In the genomic region with DNA sequence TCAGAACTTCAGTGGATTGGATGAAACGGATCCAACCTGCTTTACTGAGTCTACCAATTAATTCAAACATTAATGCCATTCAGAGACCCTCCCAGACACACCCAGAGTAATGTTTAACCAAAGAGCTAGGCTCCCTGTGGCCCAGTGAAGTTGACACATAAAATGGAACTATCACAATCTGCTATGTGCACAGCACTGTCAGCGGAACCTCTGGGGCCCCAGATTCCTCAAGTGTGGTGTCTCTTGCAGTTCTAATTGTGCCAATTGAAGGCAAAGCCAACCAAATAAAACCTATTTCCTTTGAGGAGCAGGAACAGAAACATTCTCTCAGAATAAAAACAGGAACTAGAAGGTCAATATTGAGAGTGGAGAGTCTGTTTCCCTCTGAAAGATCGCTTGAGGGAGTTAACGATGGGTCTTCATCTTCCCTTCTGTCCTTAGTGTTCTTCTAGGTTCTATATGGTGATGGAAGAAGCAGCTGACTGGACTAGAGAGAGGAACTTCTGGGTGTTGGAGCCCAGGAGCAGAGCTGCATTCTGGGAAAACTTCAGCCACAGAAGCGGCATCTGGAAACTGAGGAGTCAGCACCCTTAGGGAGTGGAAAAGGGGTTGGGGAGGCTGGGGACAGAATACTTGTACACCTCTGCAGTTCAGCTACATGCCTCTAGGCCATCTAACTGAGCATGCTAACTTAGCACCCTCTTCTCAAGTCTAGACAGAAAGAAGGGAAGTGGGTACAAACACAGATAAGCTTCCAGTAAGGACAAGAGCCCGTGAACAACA, we compare ENCODE assay signal across 16 cellular contexts.
DNase-seq lines count a peak whose midpoint lies in the region; ATAC-seq and TF ChIP-seq lines count a peak whose summit lies in the region.
"Had no signal": no experiment of that assay in that cellular context is flagged by ENCODE, and none has a peak within 500 bp of the region (broad histone marks: within the 10 kb centered on the region; RNA-seq: fewer than 3 reads in every experiment).

No MANE protein-coding gene starts in this region.

- H3K4me3 ChIP-seq in HCT116 (replicated peaks in 1 of 2; ENCODE audit: low read depth in 1 of 2, low read length in 2 of 2): no peak overlapping the region
- H3K4me3 ChIP-seq: thoracic aorta had no signal

- peaks cover 7% of the 10 kb centered on the region for H3K27me3 Mint-ChIP-seq in memory B cell
- peaks cover 5% of the 10 kb centered on the region for H3K27me3 Mint-ChIP-seq in activated T-cell treated with anti-CD3 and anti-CD28 coated beads, Interleukin-2, amount 50 U/mL, for 24 hours
- peaks cover 0 to 28% (median 4%) of the 10 kb centered on the region in 5 donors for H3K27me3 Mint-ChIP-seq in naive thymus-derived CD8-positive, alpha-beta T cell

- no peak overlapping the region for H3K27ac Mint-ChIP-seq in memory B cell
- no peak overlapping the region for H3K27ac Mint-ChIP-seq in activated T-cell treated with anti-CD3 and anti-CD28 coated beads, Interleukin-2, amount 50 U/mL, for 24 hours
- no peak overlapping the region for H3K27ac Mint-ChIP-seq in naive thymus-derived CD8-positive, alpha-beta T cell

- TF ChIP-seq RAD21 in HCT116 (IDR thresholded peaks at IDR 0.05; ENCODE audit: low read depth): no peak

- H3K27me3 ChIP-seq in HCT116 (ENCODE audit: insufficient read depth, low read length): no peaks in the 10 kb centered on the region

- peak; percentile 55 for DNase-seq in Ammon's horn (ENCODE audit: low spot score)
- no peak for DNase-seq in HCT116 (ENCODE audit: low read depth, low spot score)
- DNase-seq in SIG-M5 treated with dmso at 0.1 percent for 504 hours (lab: John Stamatoyannopoulos, UW; ENCODE audit: unreplicated experiment): peak; percentile 92
- no peak for DNase-seq in memory B cell (ENCODE audit: low spot score in 2 of 2)
- no peak for DNase-seq in activated T-cell treated with anti-CD3 and anti-CD28 coated beads, Interleukin-2, amount 50 U/mL, for 24 hours
- no peak for DNase-seq in NCI-H146 treated with DMSO at 0.1 percent for 48 hours (lab: John Stamatoyannopoulos, UW; ENCODE audit: unreplicated experiment)
- DNase-seq in left lobe of liver (ENCODE audit: low spot score): no peak
- no peak for DNase-seq in naive thymus-derived CD8-positive, alpha-beta T cell
- DNase-seq: activated gamma-delta T cell treated with Interleukin-2 at 50 U/mL for 16 hours; aorta; NCI-H1092 treated with DMSO at 0.1 percent for 48 hours; NCI-H2171 treated with DMSO at 0.1 percent for 48 hours; NK-92 treated with Interleukin-12 subunit alpha and Interleukin-12 subunit beta, amount 100 ng/mL, for 24 hours; SK-N-SH had no signal

- TF ChIP-seq POLR2A in HCT116 (IDR thresholded peaks at IDR 0.05; ENCODE audit: borderline replicate concordance, extremely low read depth, insufficient read depth, insufficient read length): no peak

- POLR2A ChIA-PET in HCT116 (lab: Charles Lee): no interaction called here
- POLR2A ChIA-PET in naive thymus-derived CD8-positive, alpha-beta T cell (lab: Charles Lee): no interaction called here

- H3K9me3 ChIP-seq in HCT116 (ENCODE audit: control insufficient read depth in 1 of 2, insufficient read depth in 1 of 2, low read depth in 1 of 2, low read length in 2 of 2): no peaks in the 10 kb centered on the region
- H3K9me3 ChIP-seq: SK-N-SH, thoracic aorta had no signal

- ATAC-seq in HCT116: peak; percentile 67
- ATAC-seq in memory B cell (ENCODE audit: low read depth): peak; percentile 59
- no peak for ATAC-seq in left lobe of liver
- no peak for ATAC-seq in naive thymus-derived CD8-positive, alpha-beta T cell
- ATAC-seq: esophagus mucosa had no signal

- H2AFZ ChIP-seq in HCT116 (ENCODE audit: low read depth, low read length, poor library complexity, severe bottlenecking): no peak overlapping the region

- CTCF ChIA-PET in HCT116 (lab: Charles Lee): no interaction called here

- H3K4me1 ChIP-seq in HCT116 (ENCODE audit: control insufficient read depth in 1 of 2, insufficient read depth in 2 of 2, low read length in 2 of 2): no peaks in the 10 kb centered on the region

- no peaks in the 10 kb centered on the region; the same call in 1 of the 2 replicates for H3K9me2 ChIP-seq in HCT116 (ENCODE audit: insufficient read depth)
- H3K9me2 ChIP-seq: SK-N-SH had no signal

- no peak overlapping the region for H3K27ac ChIP-seq in HCT116 (ENCODE audit: low read depth, low read length)
- H3K27ac ChIP-seq: thoracic aorta had no signal

- H3K36me3 ChIP-seq in HCT116 (ENCODE audit: control insufficient read depth in 1 of 2, insufficient read depth in 2 of 2, low read length in 2 of 2): no peaks in the 10 kb centered on the region
- H3K36me3 ChIP-seq: thoracic aorta had no signal

- no peaks in the 10 kb centered on the region for H4K20me1 ChIP-seq in HCT116 (ENCODE audit: insufficient read depth)

- H3K9ac ChIP-seq in HCT116 (ENCODE audit: low read length): no peak overlapping the region
- H3K9ac ChIP-seq: SK-N-SH had no signal

- no peak overlapping the region for H3K4me3 Mint-ChIP-seq in memory B cell
- H3K4me3 Mint-ChIP-seq in activated T-cell treated with anti-CD3 and anti-CD28 coated beads, Interleukin-2, amount 50 U/mL, for 24 hours: no peak overlapping the region
- H3K4me3 Mint-ChIP-seq in naive thymus-derived CD8-positive, alpha-beta T cell: no peak overlapping the region

- H3K4me2 ChIP-seq in HCT116 (ENCODE audit: low read length): no peak overlapping the region
- H3K4me2 ChIP-seq: SK-N-SH had no signal

- peaks cover 5% of the 10 kb centered on the region for H3K36me3 Mint-ChIP-seq in memory B cell
- no peaks in the 10 kb centered on the region for H3K36me3 Mint-ChIP-seq in activated T-cell treated with anti-CD3 and anti-CD28 coated beads, Interleukin-2, amount 50 U/mL, for 24 hours (ENCODE audit: low read depth)
- peaks cover 0 to 3% (median 0%) of the 10 kb centered on the region in 3 donors for H3K36me3 Mint-ChIP-seq in naive thymus-derived CD8-positive, alpha-beta T cell

- no peaks in the 10 kb centered on the region for H3K79me2 ChIP-seq in HCT116 (ENCODE audit: insufficient read depth, low read length)

- H3K9me3 Mint-ChIP-seq in memory B cell: no peaks in the 10 kb centered on the region
- no peaks in the 10 kb centered on the region for H3K9me3 Mint-ChIP-seq in activated T-cell treated with anti-CD3 and anti-CD28 coated beads, Interleukin-2, amount 50 U/mL, for 24 hours
- H3K9me3 Mint-ChIP-seq in naive thymus-derived CD8-positive, alpha-beta T cell: peaks cover 0 to 5% (median 1%) of the 10 kb centered on the region in 9 donors

- intact Hi-C loops in HCT116 (cut with micrococcal nuclease): no loop called here

- no peaks in the 10 kb centered on the region for H3K4me1 Mint-ChIP-seq in memory B cell
- no peaks in the 10 kb centered on the region for H3K4me1 Mint-ChIP-seq in activated T-cell treated with anti-CD3 and anti-CD28 coated beads, Interleukin-2, amount 50 U/mL, for 24 hours (ENCODE audit: low read depth)
- H3K4me1 Mint-ChIP-seq in naive thymus-derived CD8-positive, alpha-beta T cell: peaks cover 0 to 6% (median 1%) of the 10 kb centered on the region in 4 donors

- no peak for TF ChIP-seq CTCF in HCT116 (IDR thresholded peaks at IDR 0.05 in 2 of 3, conservative IDR thresholded peaks at IDR 0.05 in 1 of 3; ENCODE audit: borderline replicate concordance in 1 of 3, insufficient read depth in 1 of 3, low read depth in 2 of 3, low read length in 2 of 3)

- no TSS peak for BruUV-seq in HCT116 (replicated peaks; lab: Mats Ljungman, UMichigan)

- RAD21 ChIA-PET in HCT116 (lab: Charles Lee; ENCODE audit: low non-redundant PET in 1 of 2, low total read pairs in 2 of 2, uncharacterized antibody in 2 of 2, unreplicated experiment in 2 of 2): no interaction called here

TF ChIP-seq in HCT116, 20 proteins besides CTCF, POLR2A, EP300 and RAD21:
- TF ChIP-seq, protein P1, sequence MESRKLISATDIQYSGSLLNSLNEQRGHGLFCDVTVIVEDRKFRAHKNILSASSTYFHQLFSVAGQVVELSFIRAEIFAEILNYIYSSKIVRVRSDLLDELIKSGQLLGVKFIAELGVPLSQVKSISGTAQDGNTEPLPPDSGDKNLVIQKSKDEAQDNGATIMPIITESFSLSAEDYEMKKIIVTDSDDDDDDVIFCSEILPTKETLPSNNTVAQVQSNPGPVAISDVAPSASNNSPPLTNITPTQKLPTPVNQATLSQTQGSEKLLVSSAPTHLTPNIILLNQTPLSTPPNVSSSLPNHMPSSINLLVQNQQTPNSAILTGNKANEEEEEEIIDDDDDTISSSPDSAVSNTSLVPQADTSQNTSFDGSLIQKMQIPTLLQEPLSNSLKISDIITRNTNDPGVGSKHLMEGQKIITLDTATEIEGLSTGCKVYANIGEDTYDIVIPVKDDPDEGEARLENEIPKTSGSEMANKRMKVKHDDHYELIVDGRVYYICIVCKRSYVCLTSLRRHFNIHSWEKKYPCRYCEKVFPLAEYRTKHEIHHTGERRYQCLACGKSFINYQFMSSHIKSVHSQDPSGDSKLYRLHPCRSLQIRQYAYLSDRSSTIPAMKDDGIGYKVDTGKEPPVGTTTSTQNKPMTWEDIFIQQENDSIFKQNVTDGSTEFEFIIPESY (IDR thresholded peaks at IDR 0.05; ENCODE audit: extremely low read depth, insufficient replicate concordance, low read length): no peak
- TF ChIP-seq SRF (IDR thresholded peaks at IDR 0.05; ENCODE audit: low read depth): no peak
- no peak for TF ChIP-seq ELF1 (IDR thresholded peaks at IDR 0.05; ENCODE audit: borderline replicate concordance, low read depth)

Comparison
In these comparisons a context has a peak if more than half of its experiments do, and no peak if none do; other contexts are left out.
1. DNase-seq: peak in Ammon's horn (single experiment) and SIG-M5 treated with dmso at 0.1 percent for 504 hours (single experiment); none in HCT116 (single experiment), memory B cell (0 of 2), activated T-cell treated with anti-CD3 and anti-CD28 coated beads, Interleukin-2, amount 50 U/mL, for 24 hours (single experiment), NCI-H146 treated with DMSO at 0.1 percent for 48 hours (single experiment), left lobe of liver (single experiment) and naive thymus-derived CD8-positive, alpha-beta T cell (0 of 10).
2. ATAC-seq: peak in HCT116 (single experiment) and memory B cell (single experiment); none in left lobe of liver (single experiment) and naive thymus-derived CD8-positive, alpha-beta T cell (0 of 2).